ENCODE assay signal across 8 cellular contexts in genomic region chrX:13747836-13748235, GRCh38. TPM values are rescaled to one million over a fixed set of nuclear protein-coding genes. Genes with fewer than 3 reads are reported as not detected.
DNase-seq lines count a peak whose midpoint lies in the region; ATAC-seq, FAIRE-seq and TF ChIP-seq lines count a peak whose summit lies in the region.

No MANE protein-coding gene starts in this region.

- TF ChIP-seq POLR2A in HepG2 (IDR thresholded peaks at IDR 0.05; ENCODE audit: insufficient read depth in 1 of 2, low read depth in 2 of 2, low read length in 2 of 2): no peak

- H3K27me3 ChIP-seq in DND-41 (ENCODE audit: insufficient read depth, low read length, poor library complexity): no peaks in the 10 kb centered on the region
- H3K27me3 ChIP-seq in HepG2 (ENCODE audit: control insufficient read depth in 1 of 2, insufficient read depth in 2 of 2, low read length in 2 of 2): no peaks in the 10 kb centered on the region

- in situ Hi-C loops in HepG2 (cut with HindIII; ENCODE audit: extremely low pct_ligation_motif_present, low pct_unique_long_range_greater_than_20kb): no loop called here

- no TSS peak for BruUV-seq in HepG2 (replicated peaks; lab: Mats Ljungman, UMichigan)

- H3K36me3 ChIP-seq in DND-41 (ENCODE audit: insufficient read depth, low read length) (peaks cover 49% of the 10 kb centered on the region), HepG2 (replicated peaks in 1 of 2; ENCODE audit: control insufficient read depth in 1 of 2, insufficient read depth in 2 of 2, low read length in 2 of 2) (peaks cover 0 to 16% of the 10 kb centered on the region in 2 experiments; a peak in 1 of 5 replicates)

- WGBS in HepG2 (ENCODE audit: low lambda C conversion rate): no CpG with 5 or more reads among the region's 2 CpGs

- H3K27ac Mint-ChIP-seq in brain: no peak overlapping the region

- H3K4me1 Mint-ChIP-seq in brain: peaks cover 7% of the 10 kb centered on the region

- H2AFZ ChIP-seq in DND-41 (ENCODE audit: low read depth, low read length): no peak overlapping the region
- H2AFZ ChIP-seq in HepG2 (ENCODE audit: low read length): no peak overlapping the region

- no peak overlapping the region for H3K4me3 Mint-ChIP-seq in brain

- CTCF ChIA-PET in HepG2 (lab: Yijun Ruan, JAX; ENCODE audit: low intra/inter-chr PET ratio, low total read pairs): interaction anchor here (1.6 kb wide), 1 partner anchor 89 kb away, joined by 8 read pairs; no protein-coding TSS in a partner anchor

- H3K4me2 ChIP-seq in DND-41 (ENCODE audit: insufficient read depth, low read length) (no peak overlapping the region), HepG2 (ENCODE audit: low read depth, low read length) (no peak overlapping the region)

- H3K9me3 ChIP-seq in DND-41 (ENCODE audit: insufficient read depth, low read length, severe bottlenecking) (no peaks in the 10 kb centered on the region), HepG2 (ENCODE audit: low read length) (no peaks in the 10 kb centered on the region)

- DNase-seq in A172 (ENCODE audit: low spot score) (peak; percentile 60), DND-41 (peak; percentile 20), NCI-H524 treated with DMSO at 0.1 percent for 48 hours (lab: John Stamatoyannopoulos, UW) (peak; percentile 13), HepG2 (ENCODE audit: low spot score) (peak; percentile 21)

- H3K27me3 Mint-ChIP-seq in brain: no peaks in the 10 kb centered on the region

- no peaks in the 10 kb centered on the region for H3K9me3 Mint-ChIP-seq in brain

- peak; percentile 42 for TF ChIP-seq CTCF in DND-41 (IDR thresholded peaks at IDR 0.05; ENCODE audit: borderline replicate concordance, extremely low read depth, low read length, poor library complexity, severe bottlenecking)
- TF ChIP-seq CTCF in brain (conservative IDR thresholded peaks at IDR 0.05): peak; percentile 49 to 61
- peak; percentile 18; the same call in 1 of the 2 replicates for TF ChIP-seq CTCF in HepG2 (CRISPR knock-in tag; IDR thresholded peaks at IDR 0.05)

- H3K79me2 ChIP-seq in DND-41 (ENCODE audit: insufficient read depth, low read length) (no peaks in the 10 kb centered on the region), HepG2 (ENCODE audit: insufficient read depth, low read length) (no peaks in the 10 kb centered on the region)

- TF ChIP-seq EP300 in HepG2 (IDR thresholded peaks at IDR 0.05; ENCODE audit: low read depth in 2 of 2, low read length in 2 of 2): no peak
- no peak for TF ChIP-seq EP300 in HepG2 (CRISPR knock-in tag; IDR thresholded peaks at IDR 0.05; ENCODE audit: borderline replicate concordance)

- no peak overlapping the region for H3K4me3 ChIP-seq in DND-41 (ENCODE audit: low read depth in 1 of 2, low read length in 2 of 2)
- no peak overlapping the region for H3K4me3 ChIP-seq in HepG2 (replicated peaks in 1 of 3; ENCODE audit: insufficient read depth in 1 of 3, low read depth in 2 of 3, low read length in 3 of 3)

- H3K4me1 ChIP-seq in DND-41 (ENCODE audit: insufficient read depth, low read length) (no peaks in the 10 kb centered on the region), HepG2 (ENCODE audit: insufficient read depth, low read length) (peaks cover under 1% of the 10 kb centered on the region; the same call in 1 of the 2 replicates)

- H3K36me3 Mint-ChIP-seq in brain: peaks cover 46% of the 10 kb centered on the region

- H3K27ac ChIP-seq in DND-41 (ENCODE audit: low read length): no peak overlapping the region
- no peak overlapping the region for H3K27ac ChIP-seq in HepG2 (ENCODE audit: extremely low read length, insufficient read depth, low read length)

- H3K9ac ChIP-seq in DND-41 (ENCODE audit: low read depth, low read length): no peak overlapping the region
- H3K9ac ChIP-seq in HepG2 (ENCODE audit: insufficient read depth, low read depth, low read length): no peak overlapping the region

- ATAC-seq in DND-41 (ENCODE audit: insufficient read depth, low read depth) (no peak), HepG2 (peak; percentile 65), HG03196 (IDR thresholded peaks at IDR 0.05; ENCODE audit: unreplicated experiment) (no peak), GM21367 (IDR thresholded peaks at IDR 0.05; ENCODE audit: unreplicated experiment) (no peak), GM21515 (IDR thresholded peaks at IDR 0.05; ENCODE audit: unreplicated experiment) (no peak)

- intact Hi-C loops in HepG2 (cut with micrococcal nuclease; ENCODE audit: unreplicated experiment): loop anchor here (2.0 kb wide), 1 partner anchor 89 kb away; no protein-coding TSS in a partner anchor

- FAIRE-seq in HepG2 (lab: Jason Lieb, UNC): peak; percentile 66

- POLR2A ChIA-PET in HepG2 (lab: Yijun Ruan, JAX): no interaction called here

- H4K20me1 ChIP-seq in DND-41 (ENCODE audit: insufficient read depth, low read length) (no peaks in the 10 kb centered on the region), HepG2 (ENCODE audit: insufficient read depth, low read length) (no peaks in the 10 kb centered on the region)

- no peak for TF ChIP-seq RAD21 in HepG2 (CRISPR knock-in tag; IDR thresholded peaks at IDR 0.05)

RNA-seq across cellular contexts. Expression of gene OFD1, which starts 13.3 kb away (rescaled TPM):
- total RNA-seq in A172 (2014; rRNA removed; shearing (Covaris generic)): 12.2 and 23.8 TPM in 2 replicates
- polyA plus RNA-seq in brain (ENCODE audit: insufficient read depth, low read depth, low replicate concordance) (6.7 TPM), HepG2 (2011; rRNA removed) (14.7 and 14.9 TPM in 2 replicates)
- total RNA-seq in HepG2 (2016; rRNA removed; fragmentation: Illumina TruSeq; extraction: Trizol): 14.3 and 16.4 TPM in 2 replicates
- total RNA-seq in HepG2 (2016; cell fraction: cytosol; rRNA removed; fragmentation: Illumina TruSeq; extraction: Trizol; ENCODE audit: low read depth): 3.7 and 4.8 TPM in 2 replicates
- total RNA-seq in HepG2 (2016; cell fraction: insoluble cytoplasmic fraction; rRNA removed; fragmentation: Illumina TruSeq; extraction: Trizol): 16.9 and 17.9 TPM in 2 replicates
- total RNA-seq in HepG2 (2016; cell fraction: membrane; rRNA removed; fragmentation: Illumina TruSeq; extraction: Trizol): 4.7 and 4.8 TPM in 2 replicates
- 30.3 and 30.7 TPM in 2 replicates for total RNA-seq in HepG2 (2016; cell fraction: nucleus; rRNA removed; fragmentation: Illumina TruSeq; extraction: Trizol)
- polyA plus RNA-seq in HepG2 (2011; cell fraction: cytosol; rRNA removed): 3.6 and 4.3 TPM in 2 replicates
- polyA plus RNA-seq in HepG2 (2011; cell fraction: nucleus; rRNA removed): 61.7 and 68.4 TPM in 2 replicates
- 15.5 and 18.0 TPM in 2 replicates for polyA plus RNA-seq in HepG2 (2012)
- 1.0 and 1.3 TPM in 2 replicates for polyA plus RNA-seq in HepG2 (2016; cell fraction: cytosol; fragmentation: Illumina TruSeq; extraction: Trizol; ENCODE audit: low read depth)
- 13.0 and 14.7 TPM in 2 replicates for polyA plus RNA-seq in HepG2 (2016; cell fraction: insoluble cytoplasmic fraction; fragmentation: Illumina TruSeq; extraction: Trizol; ENCODE audit: low read depth)
- 1.7 and 2.0 TPM in 2 replicates for polyA plus RNA-seq in HepG2 (2016; cell fraction: membrane; fragmentation: Illumina TruSeq; extraction: Trizol; ENCODE audit: low read depth)
- 40.0 and 45.3 TPM in 2 replicates for polyA plus RNA-seq in HepG2 (2016; cell fraction: nucleus; fragmentation: Illumina TruSeq; extraction: Trizol; ENCODE audit: insufficient read depth, low read depth)
- 17.1 and 18.1 TPM in 2 replicates for polyA minus RNA-seq in HepG2 (2011; rRNA and poly(A)+ RNA removed; ENCODE audit: low replicate concordance)
- 3.7 and 5.8 TPM in 2 replicates for polyA minus RNA-seq in HepG2 (2011; cell fraction: cytosol; rRNA and poly(A)+ RNA removed)
- polyA minus RNA-seq in HepG2 (2011; cell fraction: nucleus; rRNA and poly(A)+ RNA removed): 43.0 and 46.1 TPM in 2 replicates

RNA-seq across cellular contexts. Expression of gene TRAPPC2, which starts 13.4 kb away (rescaled TPM):
- total RNA-seq in A172 (2014; rRNA removed; shearing (Covaris generic)): 21.4 and 22.4 TPM in 2 replicates
- polyA plus RNA-seq in brain (ENCODE audit: insufficient read depth, low read depth, low replicate concordance) (6.6 TPM), HepG2 (2011; rRNA removed) (4.4 and 4.7 TPM in 2 replicates)
- total RNA-seq in HepG2 (2016; rRNA removed; fragmentation: Illumina TruSeq; extraction: Trizol): 8.1 and 9.2 TPM in 2 replicates
- total RNA-seq in HepG2 (2016; cell fraction: cytosol; rRNA removed; fragmentation: Illumina TruSeq; extraction: Trizol; ENCODE audit: low read depth): 1.5 and 1.8 TPM in 2 replicates
- total RNA-seq in HepG2 (2016; cell fraction: insoluble cytoplasmic fraction; rRNA removed; fragmentation: Illumina TruSeq; extraction: Trizol): 7.7 and 7.8 TPM in 2 replicates
- 2.9 and 4.7 TPM in 2 replicates for total RNA-seq in HepG2 (2016; cell fraction: membrane; rRNA removed; fragmentation: Illumina TruSeq; extraction: Trizol)
- 11.3 and 11.9 TPM in 2 replicates for total RNA-seq in HepG2 (2016; cell fraction: nucleus; rRNA removed; fragmentation: Illumina TruSeq; extraction: Trizol)
- polyA plus RNA-seq in HepG2 (2011; cell fraction: cytosol; rRNA removed): 2.1 and 3.2 TPM in 2 replicates
- 4.7 and 5.3 TPM in 2 replicates for polyA plus RNA-seq in HepG2 (2011; cell fraction: nucleus; rRNA removed)
- polyA plus RNA-seq in HepG2 (2012): 6.0 TPM in 2 replicates
- 1.3 and 1.4 TPM in 2 replicates for polyA plus RNA-seq in HepG2 (2016; cell fraction: cytosol; fragmentation: Illumina TruSeq; extraction: Trizol; ENCODE audit: low read depth)
- 5.5 and 5.8 TPM in 2 replicates for polyA plus RNA-seq in HepG2 (2016; cell fraction: insoluble cytoplasmic fraction; fragmentation: Illumina TruSeq; extraction: Trizol; ENCODE audit: low read depth)
- polyA plus RNA-seq in HepG2 (2016; cell fraction: membrane; fragmentation: Illumina TruSeq; extraction: Trizol; ENCODE audit: low read depth): 1.9 and 2.4 TPM in 2 replicates
- 16.5 and 18.5 TPM in 2 replicates for polyA plus RNA-seq in HepG2 (2016; cell fraction: nucleus; fragmentation: Illumina TruSeq; extraction: Trizol; ENCODE audit: insufficient read depth, low read depth)
- 4.0 and 14.9 TPM in 2 replicates for polyA minus RNA-seq in HepG2 (2011; rRNA and poly(A)+ RNA removed; ENCODE audit: low replicate concordance)
- 2.5 and 3.7 TPM in 2 replicates for polyA minus RNA-seq in HepG2 (2011; cell fraction: cytosol; rRNA and poly(A)+ RNA removed)
- 8.9 and 10.9 TPM in 2 replicates for polyA minus RNA-seq in HepG2 (2011; cell fraction: nucleus; rRNA and poly(A)+ RNA removed)

RNA-seq across cellular contexts. Expression of gene RAB9A, which starts 58.9 kb away (rescaled TPM):
- 61.3 and 68.4 TPM in 2 replicates for total RNA-seq in A172 (2014; rRNA removed; shearing (Covaris generic))
- 21.7 TPM for polyA plus RNA-seq in brain (ENCODE audit: insufficient read depth, low read depth, low replicate concordance)
- total RNA-seq in HepG2 (2016; rRNA removed; fragmentation: Illumina TruSeq; extraction: Trizol): 23.1 and 31.2 TPM in 2 replicates
- 5.2 and 5.7 TPM in 2 replicates for total RNA-seq in HepG2 (2016; cell fraction: cytosol; rRNA removed; fragmentation: Illumina TruSeq; extraction: Trizol; ENCODE audit: low read depth)
- 23.1 and 33.7 TPM in 2 replicates for total RNA-seq in HepG2 (2016; cell fraction: insoluble cytoplasmic fraction; rRNA removed; fragmentation: Illumina TruSeq; extraction: Trizol)
- total RNA-seq in HepG2 (2016; cell fraction: membrane; rRNA removed; fragmentation: Illumina TruSeq; extraction: Trizol): 9.9 and 14.7 TPM in 2 replicates
- 8.6 and 10.6 TPM in 2 replicates for total RNA-seq in HepG2 (2016; cell fraction: nucleus; rRNA removed; fragmentation: Illumina TruSeq; extraction: Trizol)
- 8.6 and 10.5 TPM in 2 replicates for polyA plus RNA-seq in HepG2 (2011; rRNA removed)
- polyA plus RNA-seq in HepG2 (2011; cell fraction: cytosol; rRNA removed): 6.1 and 10.2 TPM in 2 replicates
- 2.2 and 2.9 TPM in 2 replicates for polyA plus RNA-seq in HepG2 (2011; cell fraction: nucleus; rRNA removed)
- polyA plus RNA-seq in HepG2 (2012): 12.1 and 12.3 TPM in 2 replicates
- polyA plus RNA-seq in HepG2 (2016; cell fraction: cytosol; fragmentation: Illumina TruSeq; extraction: Trizol; ENCODE audit: low read depth): 5.3 and 6.9 TPM in 2 replicates
- 31.8 and 35.2 TPM in 2 replicates for polyA plus RNA-seq in HepG2 (2016; cell fraction: insoluble cytoplasmic fraction; fragmentation: Illumina TruSeq; extraction: Trizol; ENCODE audit: low read depth)
- polyA plus RNA-seq in HepG2 (2016; cell fraction: membrane; fragmentation: Illumina TruSeq; extraction: Trizol; ENCODE audit: low read depth): 9.8 and 10.7 TPM in 2 replicates
- polyA plus RNA-seq in HepG2 (2016; cell fraction: nucleus; fragmentation: Illumina TruSeq; extraction: Trizol; ENCODE audit: insufficient read depth, low read depth): 15.4 and 15.8 TPM in 2 replicates
- 2.7 and 14.6 TPM in 2 replicates for polyA minus RNA-seq in HepG2 (2011; rRNA and poly(A)+ RNA removed; ENCODE audit: low replicate concordance)
- 6.7 and 10.1 TPM in 2 replicates for polyA minus RNA-seq in HepG2 (2011; cell fraction: cytosol; rRNA and poly(A)+ RNA removed)
- polyA minus RNA-seq in HepG2 (2011; cell fraction: nucleus; rRNA and poly(A)+ RNA removed): 3.1 and 4.6 TPM in 2 replicates
